21 cellular contexts compared by ENCODE assay signal in genomic region chr14:34250959-34251358, GRCh38.
A peak's percentile ranks its signal among the peaks of the same experiment; 100 is the strongest.
DNase-seq lines count a peak whose midpoint lies in the region; ATAC-seq and TF ChIP-seq lines count a peak whose summit lies in the region.
"Had no signal": no experiment of that assay in that cellular context is flagged by ENCODE, and none has a peak within 500 bp of the region (broad histone marks: within the 10 kb centered on the region; RNA-seq: fewer than 3 reads in every experiment).

No MANE protein-coding gene starts in this region.

- DNase-seq in Right ventricle myocardium inferior (ENCODE audit: missing footprints) (no peak), right atrium auricular region (ENCODE audit: low spot score) (no peak), esophagus muscularis mucosa (ENCODE audit: extremely low spot score) (peak; percentile 37), right lobe of liver (peak in 1 of 3 donors; percentile 56), spleen (no peak), T-helper 9 cell (no peak)
- DNase-seq: 8988T; Caco-2; CD4-positive, alpha-beta memory T cell; DND-41; H9; HFFc6; Karpas-422; NCI-H187; NCI-H2107; NCI-H69; SHP77 treated with DMSO at 0.1 percent for 48 hours; SK-N-SH had no signal

- ATAC-seq in Right ventricle myocardium inferior (peak; percentile 84), right lobe of liver (peak; percentile 66 to 88 (median 79)), HG02870 (IDR thresholded peaks at IDR 0.05; ENCODE audit: unreplicated experiment) (no peak), GM21367 (IDR thresholded peaks at IDR 0.05; ENCODE audit: unreplicated experiment) (no peak)

- no peaks in the 10 kb centered on the region for H3K36me3 ChIP-seq in right atrium auricular region
- H3K36me3 ChIP-seq in esophagus muscularis mucosa = no peaks in the 10 kb centered on the region
- no peaks in the 10 kb centered on the region for H3K36me3 ChIP-seq in right lobe of liver
- no peaks in the 10 kb centered on the region for H3K36me3 ChIP-seq in spleen
- H3K36me3 ChIP-seq: BLaER1 treated with 17β-estradiol and CSF1 and Interleukin-3, amounts not matched to agents 10 nM and 100 nM had no signal

- H3K4me1 ChIP-seq in right atrium auricular region (peaks cover 0 to 17% of the 10 kb centered on the region in 2 donors), esophagus muscularis mucosa (peaks cover 0 to 36% (median 12%) of the 10 kb centered on the region in 4 donors), right lobe of liver (peaks cover 0 to 11% (median 0%) of the 10 kb centered on the region in 4 donors), spleen (peaks cover 0 to 8% (median 0%) of the 10 kb centered on the region in 6 donors)

- TF ChIP-seq POLR2A in esophagus muscularis mucosa (IDR thresholded peaks at IDR 0.05; ENCODE audit: low read depth) = no peak
- TF ChIP-seq POLR2A in right lobe of liver (IDR thresholded peaks at IDR 0.05) = no peak
- no peak for TF ChIP-seq POLR2A in spleen (IDR thresholded peaks at IDR 0.05)

- TF ChIP-seq CTCF in right atrium auricular region (IDR thresholded peaks at IDR 0.05) (no peak), esophagus muscularis mucosa (IDR thresholded peaks at IDR 0.05) (no peak), right lobe of liver (IDR thresholded peaks at IDR 0.05) (no peak), spleen (IDR thresholded peaks at IDR 0.05 in 8 of 11, conservative IDR thresholded peaks at IDR 0.05 in 3 of 11) (no peak)

- H3K27ac ChIP-seq in right atrium auricular region (peak overlapping the region in 1 of 2 donors; percentile 50), esophagus muscularis mucosa (replicated peaks in 1 of 4) (no peak overlapping the region), right lobe of liver (no peak overlapping the region), spleen (peak overlapping the region in 5 of 8 donors; percentile 2 to 30 (median 22))
- H3K27ac ChIP-seq: BLaER1 treated with 17β-estradiol and CSF1 and Interleukin-3, amounts not matched to agents 10 nM and 100 nM had no signal

- 79% methylated on average over 4 of the region's 4 CpGs for WGBS in esophagus muscularis mucosa
- WGBS in right lobe of liver (ENCODE audit: insufficient coverage, low coverage, low lambda C conversion rate, missing lambda C conversion rate) = 33% methylated on average over 4 of the region's 4 CpGs
- 57 to 80% (median 68%) methylated on average over 4 of the region's 4 CpGs for WGBS in spleen, 5 donors

- TF ChIP-seq EP300 in esophagus muscularis mucosa (IDR thresholded peaks at IDR 0.05) = no peak

- intact Hi-C loops in Right ventricle myocardium inferior (cut with DNase I) (no loop called here), esophagus muscularis mucosa (cut with DNase I) (no loop called here), right lobe of liver (cut with DNase I) (no loop called here), spleen (cut with DNase I; ENCODE audit: low total_unique reads) (no loop called here)

- H3K4me3 ChIP-seq in right atrium auricular region = no peak overlapping the region
- no peak overlapping the region for H3K4me3 ChIP-seq in esophagus muscularis mucosa
- no peak overlapping the region for H3K4me3 ChIP-seq in right lobe of liver
- no peak overlapping the region for H3K4me3 ChIP-seq in spleen
- H3K4me3 ChIP-seq: BLaER1 treated with 17β-estradiol and CSF1 and Interleukin-3, amounts not matched to agents 10 nM and 100 nM had no signal

- H3K9me3 ChIP-seq in right atrium auricular region = no peaks in the 10 kb centered on the region
- peaks cover 0 to 5% (median 0%) of the 10 kb centered on the region in 4 donors for H3K9me3 ChIP-seq in esophagus muscularis mucosa
- H3K9me3 ChIP-seq in right lobe of liver = no peaks in the 10 kb centered on the region
- H3K9me3 ChIP-seq in spleen = no peaks in the 10 kb centered on the region
- H3K9me3 ChIP-seq: BLaER1 treated with 17β-estradiol and CSF1 and Interleukin-3, amounts not matched to agents 10 nM and 100 nM; Caco-2; SK-N-SH had no signal

- H3K27me3 ChIP-seq in right atrium auricular region (no peaks in the 10 kb centered on the region), esophagus muscularis mucosa (no peaks in the 10 kb centered on the region), right lobe of liver (no peaks in the 10 kb centered on the region), spleen (replicated peaks in 1 of 7) (no peaks in the 10 kb centered on the region)
- H3K27me3 ChIP-seq: BLaER1 treated with 17β-estradiol and CSF1 and Interleukin-3, amounts not matched to agents 10 nM and 100 nM had no signal

Comparison
In these comparisons a context has a peak if more than half of its experiments do, and no peak if none do; other contexts are left out.
1. ATAC-seq: peak in Right ventricle myocardium inferior (single experiment) and right lobe of liver (4 of 4); none in HG02870 (single experiment) and GM21367 (single experiment).
2. H3K27ac ChIP-seq: peak in spleen (5 of 8); none in esophagus muscularis mucosa (0 of 4) and right lobe of liver (0 of 3).